In the genomic region with DNA sequence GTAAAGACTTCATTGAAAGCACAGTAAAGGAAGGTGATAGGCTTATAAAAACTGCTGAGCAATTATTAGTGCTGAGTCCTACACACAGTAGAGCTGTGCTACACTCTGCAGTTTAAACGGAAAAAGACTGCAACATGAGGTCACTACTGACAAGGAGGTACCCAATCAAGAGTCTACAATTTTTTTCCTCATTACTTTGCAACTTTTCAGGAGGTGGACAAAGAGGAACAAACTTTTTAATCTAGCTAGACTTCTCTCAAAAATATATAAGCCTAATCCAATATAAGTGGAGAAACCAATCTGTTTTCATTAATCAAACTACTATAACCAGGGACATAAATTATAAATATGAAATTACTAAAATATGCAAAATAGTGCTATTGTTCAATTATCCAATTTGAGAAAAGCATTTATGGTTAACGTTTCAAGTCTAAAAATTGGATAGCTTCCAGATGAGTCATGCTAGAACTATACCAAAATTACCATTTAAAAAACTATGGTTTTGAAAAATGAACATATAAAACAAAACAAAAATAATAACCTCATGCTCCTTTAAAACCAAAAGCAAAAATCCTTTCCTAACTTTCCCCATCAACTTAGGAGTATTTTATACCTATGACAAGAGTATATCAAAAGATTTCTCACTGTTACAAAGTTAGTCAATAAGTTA, we compare ENCODE assay signal across 11 cellular contexts.
DNase-seq lines count a peak whose midpoint lies in the region; ATAC-seq, FAIRE-seq and TF ChIP-seq lines count a peak whose summit lies in the region.
"Had no signal": no experiment of that assay in that cellular context is flagged by ENCODE, and none has a peak within 500 bp of the region (broad histone marks: within the 10 kb centered on the region; RNA-seq: fewer than 3 reads in every experiment).

No MANE protein-coding gene starts in this region.

- no peak for TF ChIP-seq EP300 in Ishikawa (IDR thresholded peaks at IDR 0.05; ENCODE audit: borderline replicate concordance)

- H3K4me1 Mint-ChIP-seq in activated naive CD8-positive, alpha-beta T cell treated with anti-CD3 and anti-CD28 coated beads, Interleukin-2, amount 50 U/mL, for 24 hours: peaks cover 50% of the 10 kb centered on the region
- H3K4me1 Mint-ChIP-seq in stimulated activated memory B cell treated with anti-CD40 and anti-IgM and Interleukin-4, amounts not matched to agents 10 μg/mL and 1 μg/mL and 100 μg/mL, for 72 hours: peaks cover 35% of the 10 kb centered on the region

- no peak overlapping the region for H3K4me3 ChIP-seq in AG10803 (ENCODE audit: low read length)

- no peaks in the 10 kb centered on the region for H3K27me3 Mint-ChIP-seq in activated naive CD8-positive, alpha-beta T cell treated with anti-CD3 and anti-CD28 coated beads, Interleukin-2, amount 50 U/mL, for 24 hours
- H3K27me3 Mint-ChIP-seq in stimulated activated memory B cell treated with anti-CD40 and anti-IgM and Interleukin-4, amounts not matched to agents 10 μg/mL and 1 μg/mL and 100 μg/mL, for 72 hours: no peaks in the 10 kb centered on the region

- H3K27ac Mint-ChIP-seq in activated naive CD8-positive, alpha-beta T cell treated with anti-CD3 and anti-CD28 coated beads, Interleukin-2, amount 50 U/mL, for 24 hours: peak overlapping the region; percentile 37
- H3K27ac Mint-ChIP-seq in stimulated activated memory B cell treated with anti-CD40 and anti-IgM and Interleukin-4, amounts not matched to agents 10 μg/mL and 1 μg/mL and 100 μg/mL, for 72 hours: no peak overlapping the region
- H3K27ac Mint-ChIP-seq: WTC11 had no signal

- no peak for ATAC-seq in activated naive CD8-positive, alpha-beta T cell treated with anti-CD3 and anti-CD28 coated beads, Interleukin-2, amount 50 U/mL, for 24 hours
- no peak for ATAC-seq in stimulated activated memory B cell treated with anti-CD40 and anti-IgM and Interleukin-4, amounts not matched to agents 10 μg/mL and 1 μg/mL and 100 μg/mL, for 72 hours
- ATAC-seq: WTC11 had no signal

- peak; percentile 62 for FAIRE-seq in islet of Langerhans (lab: Jason Lieb, UNC)

- peak; percentile 23 for DNase-seq in AG10803 (ENCODE audit: low read depth)
- no peak for DNase-seq in activated naive CD8-positive, alpha-beta T cell treated with anti-CD3 and anti-CD28 coated beads, Interleukin-2, amount 50 U/mL, for 24 hours
- DNase-seq in GM20000 (ENCODE audit: low spot score): no peak
- no peak for DNase-seq in T-helper 1 cell
- DNase-seq in NCI-H1105 treated with DMSO at 0.1 percent for 48 hours (lab: John Stamatoyannopoulos, UW): no peak
- DNase-seq: DMS153, MM.1S had no signal

- TF ChIP-seq CTCF in AG10803 (conservative IDR thresholded peaks at IDR 0.05; ENCODE audit: low read length) (no peak), GM20000 (IDR thresholded peaks at IDR 0.05; ENCODE audit: extremely low read depth, missing control alignments) (no peak)

- peaks cover 56% of the 10 kb centered on the region for H3K36me3 Mint-ChIP-seq in activated naive CD8-positive, alpha-beta T cell treated with anti-CD3 and anti-CD28 coated beads, Interleukin-2, amount 50 U/mL, for 24 hours (ENCODE audit: low read depth)
- H3K36me3 Mint-ChIP-seq in stimulated activated memory B cell treated with anti-CD40 and anti-IgM and Interleukin-4, amounts not matched to agents 10 μg/mL and 1 μg/mL and 100 μg/mL, for 72 hours: peaks cover 48% of the 10 kb centered on the region

- H3K9me3 Mint-ChIP-seq in activated naive CD8-positive, alpha-beta T cell treated with anti-CD3 and anti-CD28 coated beads, Interleukin-2, amount 50 U/mL, for 24 hours: peaks cover 20% of the 10 kb centered on the region
- H3K9me3 Mint-ChIP-seq in stimulated activated memory B cell treated with anti-CD40 and anti-IgM and Interleukin-4, amounts not matched to agents 10 μg/mL and 1 μg/mL and 100 μg/mL, for 72 hours: peaks cover 10% of the 10 kb centered on the region

- no peak for TF ChIP-seq RAD21 in Ishikawa (IDR thresholded peaks at IDR 0.05; ENCODE audit: low read depth)

- H3K4me3 Mint-ChIP-seq in activated naive CD8-positive, alpha-beta T cell treated with anti-CD3 and anti-CD28 coated beads, Interleukin-2, amount 50 U/mL, for 24 hours: no peak overlapping the region
- no peak overlapping the region for H3K4me3 Mint-ChIP-seq in stimulated activated memory B cell treated with anti-CD40 and anti-IgM and Interleukin-4, amounts not matched to agents 10 μg/mL and 1 μg/mL and 100 μg/mL, for 72 hours
- H3K4me3 Mint-ChIP-seq: WTC11 had no signal

TF ChIP-seq in Ishikawa, 13 proteins besides CTCF, POLR2A, EP300 and RAD21:
- peak; percentile 68 for TF ChIP-seq NFIC (IDR thresholded peaks at IDR 0.05)
- TF ChIP-seq, protein P1, sequence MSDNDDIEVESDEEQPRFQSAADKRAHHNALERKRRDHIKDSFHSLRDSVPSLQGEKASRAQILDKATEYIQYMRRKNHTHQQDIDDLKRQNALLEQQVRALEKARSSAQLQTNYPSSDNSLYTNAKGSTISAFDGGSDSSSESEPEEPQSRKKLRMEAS (IDR thresholded peaks at IDR 0.05): no peak
